Comparison of ENCODE assay signal across 12 cellular contexts in the genomic region with DNA sequence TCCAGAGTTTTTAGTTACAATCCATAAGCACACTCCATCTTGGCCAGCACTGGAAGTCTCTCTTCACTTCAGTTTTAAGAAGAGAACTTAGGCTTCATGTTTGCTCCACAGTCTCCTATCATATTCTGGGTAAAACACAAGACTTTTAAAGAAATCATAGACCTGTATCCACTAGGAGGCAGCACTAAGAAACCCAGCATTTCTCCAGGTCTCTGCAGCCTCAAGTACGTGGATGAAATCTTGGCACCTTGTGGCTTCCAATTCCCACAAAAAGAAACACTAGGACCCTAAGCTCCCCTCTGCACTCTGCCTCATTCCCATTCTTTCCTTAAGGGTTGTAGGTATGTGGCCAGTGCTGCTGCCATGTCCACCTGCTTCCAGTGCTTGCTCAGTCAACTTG.
DNase-seq lines count a peak whose midpoint lies in the region; ATAC-seq and TF ChIP-seq lines count a peak whose summit lies in the region.
"Had no signal": no experiment of that assay in that cellular context is flagged by ENCODE, and none has a peak within 500 bp of the region (broad histone marks: within the 10 kb centered on the region; RNA-seq: fewer than 3 reads in every experiment).

No MANE protein-coding gene starts in this region.

- H3K9me3 ChIP-seq in WERI-Rb-1 (ENCODE audit: severe bottlenecking) (no peaks in the 10 kb centered on the region), upper lobe of right lung (no peaks in the 10 kb centered on the region), PC-9 (ENCODE audit: insufficient read depth, low read depth) (no peaks in the 10 kb centered on the region)
- H3K9me3 ChIP-seq: upper lobe of left lung had no signal

- H2AFZ ChIP-seq in PC-9 = no peak overlapping the region

- no peaks in the 10 kb centered on the region for H3F3A ChIP-seq in PC-9 (ENCODE audit: insufficient read depth, low read depth)

- no peak for ATAC-seq in upper lobe of right lung
- ATAC-seq: CD8-positive, alpha-beta T cell had no signal

- no TSS peak for BruUV-seq in PC-9 (replicated peaks; lab: Mats Ljungman, UMichigan)

- H3K36me3 ChIP-seq in WERI-Rb-1 = no peaks in the 10 kb centered on the region
- H3K36me3 ChIP-seq in upper lobe of right lung = no peaks in the 10 kb centered on the region
- no peaks in the 10 kb centered on the region for H3K36me3 ChIP-seq in PC-9 (ENCODE audit: low read depth)
- H3K36me3 ChIP-seq: upper lobe of left lung had no signal

- no peaks in the 10 kb centered on the region for H3K27me3 ChIP-seq in WERI-Rb-1 (ENCODE audit: insufficient read depth, low read depth, severe bottlenecking)
- H3K27me3 ChIP-seq in upper lobe of right lung = no peaks in the 10 kb centered on the region
- no peaks in the 10 kb centered on the region for H3K27me3 ChIP-seq in PC-9 (ENCODE audit: insufficient read depth, low read depth)
- H3K27me3 ChIP-seq: upper lobe of left lung had no signal

- no peaks in the 10 kb centered on the region for H3K9me2 ChIP-seq in PC-9 (ENCODE audit: insufficient read depth)

- H3K4me3 ChIP-seq in WERI-Rb-1 (ENCODE audit: low read depth, low read length) (no peak overlapping the region), upper lobe of right lung (no peak overlapping the region), PC-9 (no peak overlapping the region)
- H3K4me3 ChIP-seq: upper lobe of left lung had no signal

- POLR2A ChIA-PET in HEK293T (lab: Yijun Ruan, JAX) (no interaction called here), PC-9 (lab: Charles Lee; ENCODE audit: unreplicated experiment) (no interaction called here)

- TF ChIP-seq CTCF in WERI-Rb-1 (IDR thresholded peaks at IDR 0.05; ENCODE audit: low read depth, low read length) (0 out of 2 replicates have a peak, but pooled peaks have one; percentile 8), upper lobe of right lung (IDR thresholded peaks at IDR 0.05) (no peak), PC-9 (conservative IDR thresholded peaks at IDR 0.05) (no peak)

- intact Hi-C loops in upper lobe of right lung (cut with DNase I) = no loop called here
- intact Hi-C loops in PC-9 (cut with micrococcal nuclease; ENCODE audit: unreplicated experiment) = no loop called here

- DNase-seq in AG20443 (ENCODE audit: low spot score) (peak; percentile 5), HEK293T (ENCODE audit: extremely low spot score) (peak; percentile 19), WERI-Rb-1 (no peak), iPS-NIHi7 (ENCODE audit: extremely low spot score) (peak; percentile 50), upper lobe of right lung (no peak), PC-9 (no peak), NCI-H1694 treated with DMSO at 0.1 percent for 48 hours (lab: John Stamatoyannopoulos, UW) (no peak)
- no peak for DNase-seq in activated CD4-positive, alpha-beta T cell treated with anti-CD3 and anti-CD28 coated beads for 48 hours
- DNase-seq: CD8-positive, alpha-beta T cell; NCI-H1092 treated with DMSO at 0.1 percent for 48 hours; upper lobe of left lung had no signal

- H3K4me2 ChIP-seq in PC-9 = no peak overlapping the region

- no peaks in the 10 kb centered on the region for H3K4me1 ChIP-seq in upper lobe of right lung
- H3K4me1 ChIP-seq in PC-9 (replicated peaks; ENCODE audit: insufficient read depth) = no peaks in the 10 kb centered on the region
- H3K4me1 ChIP-seq: upper lobe of left lung had no signal

- CTCF ChIA-PET in HEK293T (lab: Yijun Ruan, JAX) = no interaction called here
- CTCF ChIA-PET in PC-9 (lab: Charles Lee) = no interaction called here

- H3K79me2 ChIP-seq in PC-9 (ENCODE audit: low read depth) = no peaks in the 10 kb centered on the region

- no peaks in the 10 kb centered on the region for H4K20me1 ChIP-seq in PC-9 (ENCODE audit: insufficient read depth)

- H3K27ac ChIP-seq in WERI-Rb-1 (no peak overlapping the region), upper lobe of right lung (no peak overlapping the region), PC-9 (no peak overlapping the region)
- H3K27ac ChIP-seq: epithelial cell of prostate, upper lobe of left lung had no signal

TF ChIP-seq in HEK293T, 16 proteins besides CTCF, POLR2A, EP300 and RAD21:
- TF ChIP-seq L3MBTL2 (conservative IDR thresholded peaks at IDR 0.05) = no peak

Comparison
In these comparisons a context has a peak if more than half of its experiments do, and no peak if none do; other contexts are left out.
1. DNase-seq: peak in AG20443 (single experiment), HEK293T (single experiment) and iPS-NIHi7 (single experiment); none in WERI-Rb-1 (single experiment), upper lobe of right lung (single experiment), PC-9 (0 of 2), NCI-H1694 treated with DMSO at 0.1 percent for 48 hours (single experiment) and activated CD4-positive, alpha-beta T cell treated with anti-CD3 and anti-CD28 coated beads for 48 hours (single experiment).